ENCODE assay signal across 8 cellular contexts in the genomic region with DNA sequence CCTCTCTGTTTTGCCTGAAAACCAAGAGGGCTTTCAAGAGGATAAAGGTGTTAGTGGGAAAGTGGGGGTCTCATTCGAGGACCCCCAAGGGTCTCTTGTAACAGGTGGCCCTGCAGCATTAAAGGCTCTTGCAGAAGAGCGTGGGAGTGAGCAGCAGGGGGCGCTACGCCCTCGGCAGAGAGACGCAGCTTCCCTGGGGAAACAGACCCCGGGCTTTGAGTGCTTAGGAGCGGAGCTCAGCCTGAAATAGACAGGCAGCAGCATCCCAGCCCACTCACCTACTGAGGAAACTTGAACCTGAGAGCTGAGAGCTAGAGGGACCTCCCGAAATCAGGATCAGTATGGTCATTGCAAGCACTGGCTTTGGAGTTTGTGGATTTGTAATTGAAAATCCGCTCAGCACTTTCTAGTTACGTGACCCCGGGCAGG. TPM values are rescaled to one million over a fixed set of nuclear protein-coding genes. Genes with fewer than 3 reads are reported as not detected.
DNase-seq lines count a peak whose midpoint lies in the region; ATAC-seq, FAIRE-seq and TF ChIP-seq lines count a peak whose summit lies in the region.

No MANE protein-coding gene starts in this region.

- H3K27me3 Mint-ChIP-seq in osteocyte (ENCODE audit: unreplicated experiment), result peaks cover 28% of the 10 kb centered on the region

- TF ChIP-seq CTCF in AG10803 (conservative IDR thresholded peaks at IDR 0.05; ENCODE audit: low read length) (peak; percentile 84), foreskin keratinocyte (conservative IDR thresholded peaks at IDR 0.05) (peak; percentile 77), osteocyte (IDR thresholded peaks at IDR 0.05) (peak; percentile 88)

- no peak overlapping the region for H3K27ac Mint-ChIP-seq in osteocyte (ENCODE audit: unreplicated experiment)

- peaks cover 2% of the 10 kb centered on the region for H3K4me1 Mint-ChIP-seq in osteocyte (ENCODE audit: unreplicated experiment)

- DNase-seq in AG10803 (ENCODE audit: low read depth), result peak; percentile 30
- DNase-seq in GM19239 (ENCODE audit: insufficient read length, low spot score), result peak; percentile 46
- DNase-seq in NCI-H510A treated with DMSO at 0.1 percent for 48 hours (lab: John Stamatoyannopoulos, UW), result peak; percentile 52
- DNase-seq in activated T-cell treated with anti-CD3 and anti-CD28 coated beads for 1 hour (ENCODE audit: low read depth), result peak; percentile 40
- no peak for DNase-seq in foreskin keratinocyte
- no peak for DNase-seq in osteocyte (ENCODE audit: extremely low spot score, unreplicated experiment)

- no peak overlapping the region for H3K4me3 Mint-ChIP-seq in osteocyte (ENCODE audit: unreplicated experiment)

- peak; percentile 44 for FAIRE-seq in GM19239 (lab: Jason Lieb, UNC)

- H3K27me3 ChIP-seq in foreskin keratinocyte, result peaks cover 20% of the 10 kb centered on the region

- H3K36me3 Mint-ChIP-seq in osteocyte (ENCODE audit: unreplicated experiment), result no peaks in the 10 kb centered on the region

- ATAC-seq in foreskin keratinocyte, result peak; percentile 9
- ATAC-seq in GM18909 (IDR thresholded peaks at IDR 0.05; ENCODE audit: poor library complexity, unreplicated experiment), result no peak
- no peak for ATAC-seq in HG02938 (IDR thresholded peaks at IDR 0.05; ENCODE audit: unreplicated experiment)

- no peak overlapping the region for H3K4me3 ChIP-seq in AG10803 (ENCODE audit: low read length)

- peaks cover 5% of the 10 kb centered on the region for H3K4me1 ChIP-seq in foreskin keratinocyte

- no peak overlapping the region for H3K27ac ChIP-seq in foreskin keratinocyte

- H3K9me3 Mint-ChIP-seq in osteocyte (ENCODE audit: unreplicated experiment), result peaks cover 9% of the 10 kb centered on the region

RNA-seq across cellular contexts. Expression of gene RPLP1, which starts 25.7 kb away (rescaled TPM):
- 636 and 760 TPM in 2 replicates for total RNA-seq in foreskin keratinocyte
- 3,232 and 3,373 TPM in 2 replicates for polyA plus RNA-seq in foreskin keratinocyte
- 1,498 and 1,580 TPM in 2 replicates for total RNA-seq in osteocyte

Comparison
In these comparisons a context has a peak if more than half of its experiments do, and no peak if none do; other contexts are left out.
1. DNase-seq: peak in AG10803 (single experiment), GM19239 (single experiment), NCI-H510A treated with DMSO at 0.1 percent for 48 hours (single experiment) and activated T-cell treated with anti-CD3 and anti-CD28 coated beads for 1 hour (single experiment); none in foreskin keratinocyte (0 of 2) and osteocyte (single experiment).
2. Peak in every context shown above with its lines, with median percentiles within 50 percentile points of each other: CTCF ChIP-seq.